21 cellular contexts compared by ENCODE assay signal in the genomic region with DNA sequence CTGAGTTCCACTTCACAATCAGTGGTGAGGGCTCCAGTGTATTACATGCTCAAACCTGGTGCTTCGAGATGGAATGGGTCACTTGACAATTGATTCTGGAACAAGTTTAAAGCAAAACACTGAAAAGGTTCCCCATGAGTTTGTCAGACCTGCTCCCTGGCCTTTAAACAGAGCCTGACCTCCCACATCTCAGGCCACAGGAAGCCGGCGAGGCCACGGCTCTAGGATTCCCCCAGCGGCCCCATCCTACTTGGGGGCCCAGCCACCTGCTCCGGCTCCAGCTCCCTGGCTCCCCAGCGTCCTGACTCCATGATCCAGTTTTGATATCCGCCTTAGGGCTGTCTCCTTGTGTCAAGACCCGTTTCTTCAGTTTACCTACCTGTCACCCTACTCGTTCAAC.
DNase-seq lines count a peak whose midpoint lies in the region; ATAC-seq, FAIRE-seq and TF ChIP-seq lines count a peak whose summit lies in the region.
"Had no signal": no experiment of that assay in that cellular context is flagged by ENCODE, and none has a peak within 500 bp of the region (broad histone marks: within the 10 kb centered on the region; RNA-seq: fewer than 3 reads in every experiment).

No MANE protein-coding gene starts in this region.

- H3K4me3 ChIP-seq in epithelial cell of proximal tubule (ENCODE audit: low read depth, low read length) (peak overlapping the region; percentile 21), thoracic aorta (no peak overlapping the region), heart left ventricle (no peak overlapping the region)

- H3K36me3 Mint-ChIP-seq in nephron (ENCODE audit: low read depth): peaks cover 10% of the 10 kb centered on the region
- H3K36me3 Mint-ChIP-seq in CD4-positive, alpha-beta T cell (ENCODE audit: low read depth): peaks cover 74% of the 10 kb centered on the region

- CTCF ChIA-PET in CD4-positive, alpha-beta T cell (lab: Charles Lee): no interaction called here

- FAIRE-seq in RCC 7860 (lab: Jason Lieb, UNC): no peak
- FAIRE-seq: G401.6 had no signal

- no peak overlapping the region for H3K4me3 Mint-ChIP-seq in nephron
- no peak overlapping the region for H3K4me3 Mint-ChIP-seq in CD4-positive, alpha-beta T cell
- H3K4me3 Mint-ChIP-seq: B cell; CD4-positive, CD25-positive, alpha-beta regulatory T cell had no signal

- peaks cover 6% of the 10 kb centered on the region for H3K4me1 Mint-ChIP-seq in nephron
- H3K4me1 Mint-ChIP-seq in CD4-positive, alpha-beta T cell (ENCODE audit: low read depth): no peaks in the 10 kb centered on the region
- H3K4me1 Mint-ChIP-seq: B cell; CD4-positive, CD25-positive, alpha-beta regulatory T cell had no signal

- H3K36me3 ChIP-seq in thoracic aorta (no peaks in the 10 kb centered on the region), heart left ventricle (peaks cover 0 to 27% (median 0%) of the 10 kb centered on the region in 9 donors)

- no peak for TF ChIP-seq CTCF in epithelial cell of proximal tubule (conservative IDR thresholded peaks at IDR 0.05; ENCODE audit: low read depth, low read length)
- no peak for TF ChIP-seq CTCF in nephron (IDR thresholded peaks at IDR 0.05; ENCODE audit: unreplicated experiment in 3 of 3)
- no peak for TF ChIP-seq CTCF in thoracic aorta (IDR thresholded peaks at IDR 0.05)
- no peak for TF ChIP-seq CTCF in heart left ventricle (IDR thresholded peaks at IDR 0.05)
- TF ChIP-seq CTCF in CD4-positive, alpha-beta T cell (IDR thresholded peaks at IDR 0.05): no peak

- no peaks in the 10 kb centered on the region for H3K9me3 Mint-ChIP-seq in nephron
- H3K9me3 Mint-ChIP-seq in CD4-positive, alpha-beta T cell: peaks cover 4% of the 10 kb centered on the region

- intact Hi-C loops in heart left ventricle (cut with DNase I): no loop called here
- intact Hi-C loops in CD4-positive, alpha-beta T cell (cut with DNase I, micrococcal nuclease): no loop called here

- H3K27me3 ChIP-seq in thoracic aorta (replicated peaks; ENCODE audit: insufficient read depth) (no peaks in the 10 kb centered on the region), heart left ventricle (no peaks in the 10 kb centered on the region)
- H3K27me3 ChIP-seq in CD4-positive, alpha-beta T cell (ENCODE audit: control insufficient read depth, insufficient read depth, low read length): no peaks in the 10 kb centered on the region

- TF ChIP-seq POLR2A in heart left ventricle (IDR thresholded peaks at IDR 0.05): no peak

- no peaks in the 10 kb centered on the region for H3K9me3 ChIP-seq in thoracic aorta
- H3K9me3 ChIP-seq in heart left ventricle: peaks cover 0 to 17% (median 0%) of the 10 kb centered on the region in 12 donors
- no peaks in the 10 kb centered on the region for H3K9me3 ChIP-seq in CD4-positive, alpha-beta T cell (ENCODE audit: control insufficient read depth, low read length)
- H3K9me3 ChIP-seq: Caco-2 had no signal

- H3K27me3 Mint-ChIP-seq in nephron (ENCODE audit: low read depth): peaks cover 5% of the 10 kb centered on the region
- no peaks in the 10 kb centered on the region for H3K27me3 Mint-ChIP-seq in CD4-positive, alpha-beta T cell
- H3K27me3 Mint-ChIP-seq: B cell; CD4-positive, CD25-positive, alpha-beta regulatory T cell had no signal

- DNase-seq in RCC 7860 (ENCODE audit: low spot score): peak; percentile 16
- DNase-seq in epithelial cell of proximal tubule (ENCODE audit: low read depth): no peak
- DNase-seq in thoracic aorta (ENCODE audit: low spot score): no peak
- DNase-seq in heart left ventricle: no peak
- no peak for DNase-seq in CD4-positive, alpha-beta T cell
- DNase-seq: Caco-2; CD4-positive, CD25-positive, alpha-beta regulatory T cell; GOT3; MM.1S; NCI-H1092; NCI-H1436 treated with DMSO at 0.1 percent for 48 hours; NCI-H2029; NCI-H345; NCI-H524 treated with DMSO at 0.1 percent for 48 hours; RPMI8226; SHP77 treated with DMSO at 0.1 percent for 48 hours had no signal

- peaks cover 18 to 40% of the 10 kb centered on the region in 2 donors for H3K4me1 ChIP-seq in thoracic aorta (ENCODE audit: control insufficient read depth in 1 of 2, low read depth in 2 of 2)
- no peaks in the 10 kb centered on the region for H3K4me1 ChIP-seq in heart left ventricle
- H3K4me1 ChIP-seq: Caco-2 had no signal

- H3K27ac Mint-ChIP-seq in nephron: peak overlapping the region; percentile 66 to 76 (median 73)
- H3K27ac Mint-ChIP-seq in CD4-positive, alpha-beta T cell: no peak overlapping the region
- H3K27ac Mint-ChIP-seq: B cell had no signal

- ATAC-seq in thoracic aorta (ENCODE audit: insufficient number of reproducible peaks, low FRiP score, low read depth) (no peak), HG03460 (IDR thresholded peaks at IDR 0.05; ENCODE audit: unreplicated experiment) (no peak), heart left ventricle (no peak)
- no peak for ATAC-seq in CD4-positive, alpha-beta T cell (ENCODE audit: poor library complexity)

- WGBS in heart left ventricle, 4 donors: 84 to 86% (median 86%) methylated on average over 10 of the region's 10 CpGs

- POLR2A ChIA-PET in CD4-positive, alpha-beta T cell (lab: Charles Lee): no interaction called here

- H3K27ac ChIP-seq in thoracic aorta (peak overlapping the region; percentile 37 to 56), heart left ventricle (no peak overlapping the region)
- no peak overlapping the region for H3K27ac ChIP-seq in CD4-positive, alpha-beta T cell (ENCODE audit: low read depth, low read length)
- H3K27ac ChIP-seq: HL-60 had no signal

Comparison
In these comparisons a context has a peak if more than half of its experiments do, and no peak if none do; other contexts are left out.
1. H3K27ac ChIP-seq: peak in thoracic aorta (2 of 2); none in heart left ventricle (0 of 12) and CD4-positive, alpha-beta T cell (single experiment).